Comparison of ENCODE assay signal across 18 cellular contexts in the genomic region with DNA sequence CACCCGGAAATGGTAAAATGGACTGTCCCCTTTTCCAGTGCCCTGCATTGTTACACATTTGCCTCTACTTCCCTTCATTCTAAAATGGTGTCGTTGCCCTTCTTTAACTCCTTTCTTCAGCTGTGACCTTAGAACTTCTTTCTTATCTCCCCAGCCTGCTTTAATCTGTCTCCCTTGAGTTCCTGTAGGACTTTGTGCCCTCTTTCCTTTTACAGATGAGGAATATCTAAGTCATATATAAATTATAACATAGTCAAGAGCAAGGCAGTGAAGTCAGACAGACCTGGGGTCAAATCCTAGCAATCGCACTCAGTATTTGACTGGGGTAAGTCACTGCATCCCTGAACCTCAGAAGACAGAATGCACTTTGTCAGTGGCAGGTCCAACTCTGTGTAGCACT.
"Had no signal": no experiment of that assay in that cellular context is flagged by ENCODE, and none has a peak within 500 bp of the region (broad histone marks: within the 10 kb centered on the region; RNA-seq: fewer than 3 reads in every experiment).

No MANE protein-coding gene starts in this region.

- H3K27me3 Mint-ChIP-seq: stimulated activated naive CD8-positive, alpha-beta T cell treated with anti-CD3 and anti-CD28 coated beads, Interleukin-15, amount 100 ng/mL, for 72 hours had no signal

- H3K9me3 ChIP-seq: gastrocnemius medialis, ovary, testis, tibial nerve had no signal

- DNase-seq: central memory CD4-positive, alpha-beta T cell; effector CD8-positive, alpha-beta T cell; gastrocnemius medialis; immature natural killer cell; left ventricle myocardium superior; mesendoderm; natural killer cell; ovary; right cardiac atrium; stimulated activated CD4-positive, alpha-beta T cell treated with anti-CD3 and anti-CD28 coated beads, Interleukin-2, amount 100 ng/mL, for 48 hours; stimulated activated naive CD8-positive, alpha-beta T cell treated with anti-CD3 and anti-CD28 coated beads, Interleukin-15, amount 100 ng/mL, for 72 hours; testis had no signal

- H3K27ac Mint-ChIP-seq: immature natural killer cell, natural killer cell had no signal

- H3K36me3 ChIP-seq: ovary had no signal

- H3K4me1 ChIP-seq: gastrocnemius medialis, testis, tibial nerve had no signal

- H3K36me3 Mint-ChIP-seq: natural killer cell had no signal

- H3K4me1 Mint-ChIP-seq: immature natural killer cell; natural killer cell; stimulated activated naive CD8-positive, alpha-beta T cell treated with anti-CD3 and anti-CD28 coated beads, Interleukin-15, amount 100 ng/mL, for 72 hours had no signal

- H3K4me3 Mint-ChIP-seq: immature natural killer cell; natural killer cell; neural crest cell; stimulated activated naive CD8-positive, alpha-beta T cell treated with anti-CD3 and anti-CD28 coated beads, Interleukin-15, amount 100 ng/mL, for 72 hours had no signal

- H3K9me3 Mint-ChIP-seq: immature natural killer cell; natural killer cell; neural crest cell; stimulated activated naive CD8-positive, alpha-beta T cell treated with anti-CD3 and anti-CD28 coated beads, Interleukin-15, amount 100 ng/mL, for 72 hours had no signal

- ATAC-seq: esophagus mucosa; gastrocnemius medialis; natural killer cell; right cardiac atrium; stimulated activated naive CD8-positive, alpha-beta T cell treated with anti-CD3 and anti-CD28 coated beads, Interleukin-15, amount 100 ng/mL, for 72 hours had no signal

- H3K4me3 ChIP-seq: coronary artery, gastrocnemius medialis, lung, ovary, smooth muscle cell, testis, tibial nerve had no signal
